Comparison of ENCODE assay signal across 18 cellular contexts in the genomic region with DNA sequence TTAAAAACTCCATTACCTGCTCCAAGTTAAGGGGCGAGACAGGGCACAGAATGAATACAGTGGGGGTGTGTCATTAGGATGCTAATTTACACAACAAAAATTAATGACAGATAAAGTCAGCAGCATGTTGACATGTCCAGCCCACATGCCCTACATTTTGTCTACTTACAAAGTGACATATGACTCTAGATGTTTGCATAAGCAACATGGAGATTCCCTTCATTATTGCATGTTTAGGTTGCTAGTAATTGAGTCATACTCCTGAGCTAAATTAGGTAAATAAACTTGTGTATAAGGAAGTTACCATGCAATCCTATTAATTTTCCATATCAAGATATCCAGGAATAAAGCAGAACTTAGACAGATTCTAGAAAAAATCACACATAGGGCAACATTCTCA.
DNase-seq lines count a peak whose midpoint lies in the region; ATAC-seq, FAIRE-seq and TF ChIP-seq lines count a peak whose summit lies in the region.
"Had no signal": no experiment of that assay in that cellular context is flagged by ENCODE, and none has a peak within 500 bp of the region (broad histone marks: within the 10 kb centered on the region; RNA-seq: fewer than 3 reads in every experiment).

No MANE protein-coding gene starts in this region.

- peak; percentile 17 for DNase-seq in DMS153 (lab: John Stamatoyannopoulos, UW)
- no peak for DNase-seq in DMS153 treated with DMSO at 0.1 percent for 48 hours (lab: John Stamatoyannopoulos, UW; ENCODE audit: unreplicated experiment)
- DNase-seq in left lung, result no peak
- no peak for DNase-seq in smooth muscle cell (lab: John Stamatoyannopoulos, UW; ENCODE audit: unreplicated experiment)
- no peak for DNase-seq in activated CD8-positive, alpha-beta memory T cell treated with anti-CD3 and anti-CD28 coated beads, Interleukin-2, amount 10 ng/mL, durations not matched to agents 7 days and 5 days
- DNase-seq in HPDE6-E6E7 (ENCODE audit: extremely low spot score), result no peak
- no peak for DNase-seq in right cardiac atrium
- DNase-seq: activated CD4-positive, CD25-positive, alpha-beta regulatory T cell treated with anti-CD3 and anti-CD28 coated beads, Interleukin-2, amount 50 U/mL, for 72 hours; activated CD8-positive, alpha-beta memory T cell treated with anti-CD3 and anti-CD28 coated beads, Interleukin-2, amount 50 U/mL, for 4 hours; CD8-positive, alpha-beta memory T cell; NCI-H1417 treated with DMSO at 0.1 percent for 48 hours; stimulated activated CD4-positive, alpha-beta T cell treated with anti-CD3 and anti-CD28 coated beads, Interleukin-4, amount 100 ng/mL, for 1 hour had no signal

- H3K4me3 ChIP-seq in left lung (no peak overlapping the region), smooth muscle cell (no peak overlapping the region), right cardiac atrium (ENCODE audit: low read length) (no peak overlapping the region)
- H3K4me3 ChIP-seq: cardiac muscle cell, GM23338, PC-9 had no signal

- no peaks in the 10 kb centered on the region for H3K36me3 Mint-ChIP-seq in activated CD8-positive, alpha-beta memory T cell treated with anti-CD3 and anti-CD28 coated beads, Interleukin-2, amount 10 ng/mL, durations not matched to agents 7 days and 5 days
- H3K36me3 Mint-ChIP-seq: activated naive CD4-positive, alpha-beta T cell treated with anti-CD3 and anti-CD28 coated beads, Interleukin-2, amount 50 U/mL, for 24 hours; CD8-positive, alpha-beta memory T cell had no signal

- no peak overlapping the region for H3K27ac Mint-ChIP-seq in activated CD8-positive, alpha-beta memory T cell treated with anti-CD3 and anti-CD28 coated beads, Interleukin-2, amount 10 ng/mL, durations not matched to agents 7 days and 5 days
- H3K27ac Mint-ChIP-seq: activated naive CD4-positive, alpha-beta T cell treated with anti-CD3 and anti-CD28 coated beads, Interleukin-2, amount 50 U/mL, for 24 hours; GM23338 had no signal

- H3K27ac ChIP-seq in left lung (no peak overlapping the region), smooth muscle cell (ENCODE audit: low read depth) (peak overlapping the region; percentile 55), right cardiac atrium (ENCODE audit: low read length) (no peak overlapping the region)
- H3K27ac ChIP-seq: cardiac muscle cell, PC-9 had no signal

- ATAC-seq in left lung (peak; percentile 16), right cardiac atrium (no peak)
- no peak for ATAC-seq in activated CD8-positive, alpha-beta memory T cell treated with anti-CD3 and anti-CD28 coated beads, Interleukin-2, amount 10 ng/mL, durations not matched to agents 7 days and 5 days

- no peaks in the 10 kb centered on the region for H3K27me3 Mint-ChIP-seq in activated CD8-positive, alpha-beta memory T cell treated with anti-CD3 and anti-CD28 coated beads, Interleukin-2, amount 10 ng/mL, durations not matched to agents 7 days and 5 days
- H3K27me3 Mint-ChIP-seq: activated naive CD4-positive, alpha-beta T cell treated with anti-CD3 and anti-CD28 coated beads, Interleukin-2, amount 50 U/mL, for 24 hours; CD8-positive, alpha-beta memory T cell had no signal

- FAIRE-seq in TTC549 (lab: Jason Lieb, UNC), result peak; percentile 7
- FAIRE-seq: endometrium had no signal

- H3K9ac ChIP-seq in smooth muscle cell (ENCODE audit: low read depth), result peak overlapping the region; percentile 8

- peaks cover 6 to 13% of the 10 kb centered on the region in 2 donors for H3K4me1 ChIP-seq in left lung
- H3K4me1 ChIP-seq in smooth muscle cell (ENCODE audit: low read depth), result peaks cover 12% of the 10 kb centered on the region
- no peaks in the 10 kb centered on the region for H3K4me1 ChIP-seq in right cardiac atrium (ENCODE audit: control insufficient read depth, insufficient read depth, low read length)

- H3K79me2 ChIP-seq in smooth muscle cell (ENCODE audit: low read depth), result peaks cover 11% of the 10 kb centered on the region

- peaks cover 7% of the 10 kb centered on the region for H3K4me1 Mint-ChIP-seq in activated CD8-positive, alpha-beta memory T cell treated with anti-CD3 and anti-CD28 coated beads, Interleukin-2, amount 10 ng/mL, durations not matched to agents 7 days and 5 days

- no peak for TF ChIP-seq CTCF in left lung (IDR thresholded peaks at IDR 0.05)
- no peak for TF ChIP-seq CTCF in smooth muscle cell (IDR thresholded peaks at IDR 0.05; ENCODE audit: borderline replicate concordance, insufficient read depth, poor library complexity, severe bottlenecking)

- no peaks in the 10 kb centered on the region for H3K27me3 ChIP-seq in left lung
- no peaks in the 10 kb centered on the region for H3K27me3 ChIP-seq in smooth muscle cell (ENCODE audit: low read depth)
- no peaks in the 10 kb centered on the region for H3K27me3 ChIP-seq in right cardiac atrium (ENCODE audit: control insufficient read depth, insufficient read depth)
- H3K27me3 ChIP-seq: cardiac muscle cell had no signal

- H3F3A ChIP-seq in smooth muscle cell (ENCODE audit: low read depth), result no peaks in the 10 kb centered on the region

- H3K9me3 Mint-ChIP-seq in activated CD8-positive, alpha-beta memory T cell treated with anti-CD3 and anti-CD28 coated beads, Interleukin-2, amount 10 ng/mL, durations not matched to agents 7 days and 5 days (ENCODE audit: low read depth), result no peaks in the 10 kb centered on the region
- H3K9me3 Mint-ChIP-seq: activated naive CD4-positive, alpha-beta T cell treated with anti-CD3 and anti-CD28 coated beads, Interleukin-2, amount 50 U/mL, for 24 hours; CD8-positive, alpha-beta memory T cell; GM23338 had no signal

- H4K20me1 ChIP-seq in smooth muscle cell (ENCODE audit: low read depth), result peaks cover 56% of the 10 kb centered on the region

- H3K9me3 ChIP-seq in left lung (no peaks in the 10 kb centered on the region), smooth muscle cell (replicated peaks; ENCODE audit: low read depth) (no peaks in the 10 kb centered on the region), right cardiac atrium (ENCODE audit: control insufficient read depth, low read length) (no peaks in the 10 kb centered on the region)

- CTCF ChIA-PET in activated CD8-positive, alpha-beta memory T cell treated with anti-CD3 and anti-CD28 coated beads, Interleukin-2, amount 10 ng/mL, durations not matched to agents 7 days and 5 days (lab: Charles Lee), result interaction anchor here (0.6 to 1.3 kb wide), 2 partner anchors 12 to 787 kb away, joined by 3 to 6 read pairs; no protein-coding TSS in a partner anchor

- H3K4me3 Mint-ChIP-seq in activated CD8-positive, alpha-beta memory T cell treated with anti-CD3 and anti-CD28 coated beads, Interleukin-2, amount 10 ng/mL, durations not matched to agents 7 days and 5 days, result no peak overlapping the region
- H3K4me3 Mint-ChIP-seq: GM23338 had no signal

- WGBS in smooth muscle cell (ENCODE audit: low lambda C conversion rate), result 89% methylated on average over 1 of the region's 1 CpG
- WGBS in right cardiac atrium, result 96% methylated on average over 1 of the region's 1 CpG

- H3K4me2 ChIP-seq in smooth muscle cell, result peak overlapping the region; percentile 52
- H3K4me2 ChIP-seq: GM23338, PC-9 had no signal

- no peak overlapping the region for H2AFZ ChIP-seq in smooth muscle cell (ENCODE audit: low read depth)
- H2AFZ ChIP-seq: GM23338 had no signal

- intact Hi-C loops in left lung (cut with DNase I) (no loop called here), right cardiac atrium (cut with DNase I) (no loop called here)

- H3K36me3 ChIP-seq in left lung, result no peaks in the 10 kb centered on the region
- H3K36me3 ChIP-seq in smooth muscle cell (ENCODE audit: low read depth), result no peaks in the 10 kb centered on the region
- H3K36me3 ChIP-seq: cardiac muscle cell had no signal
